ENCODE assay signal across 12 cellular contexts in genomic region chr22:27662359-27663030, GRCh38.
DNase-seq lines count a peak whose midpoint lies in the region; ATAC-seq and TF ChIP-seq lines count a peak whose summit lies in the region.
"Had no signal": no experiment of that assay in that cellular context is flagged by ENCODE, and none has a peak within 500 bp of the region (broad histone marks: within the 10 kb centered on the region; RNA-seq: fewer than 3 reads in every experiment).

No MANE protein-coding gene starts in this region.

- H3K4me3 ChIP-seq in Caco-2 (ENCODE audit: low read depth, low read length) (no peak overlapping the region), right atrium auricular region (no peak overlapping the region), trophoblast cell (ENCODE audit: low read depth, low read length) (no peak overlapping the region)
- H3K4me3 ChIP-seq: ascending aorta had no signal

- H4K12ac ChIP-seq in trophoblast cell (ENCODE audit: low read depth, low read length), result no peak overlapping the region

- peak overlapping the region; percentile 20 for H3K27ac Mint-ChIP-seq in Caco-2 (ENCODE audit: unreplicated experiment)

- no peak overlapping the region for H3K4me3 Mint-ChIP-seq in Caco-2 (ENCODE audit: unreplicated experiment)

- CTCF ChIA-PET in Caco-2 (lab: Charles Lee), result no interaction called here

- ATAC-seq in GM19035 (IDR thresholded peaks at IDR 0.05; ENCODE audit: unreplicated experiment), result no peak

- H3K4me1 Mint-ChIP-seq in Caco-2 (ENCODE audit: low read depth, unreplicated experiment), result peaks cover 22% of the 10 kb centered on the region

- no peak overlapping the region for H3K23ac ChIP-seq in trophoblast cell (ENCODE audit: low read length)

- no peak overlapping the region for H2AK5ac ChIP-seq in trophoblast cell (ENCODE audit: low read length)

- H4K91ac ChIP-seq in trophoblast cell (ENCODE audit: low read depth, low read length), result no peak overlapping the region

- no peak overlapping the region for H3K14ac ChIP-seq in trophoblast cell (ENCODE audit: low read length)

- TF ChIP-seq CTCF in Caco-2 (IDR thresholded peaks at IDR 0.05; ENCODE audit: insufficient read depth in 1 of 2, low read depth in 1 of 2, low read length in 1 of 2, severe bottlenecking in 1 of 2, unreplicated experiment in 1 of 2), result no peak
- no peak for TF ChIP-seq CTCF in right atrium auricular region (IDR thresholded peaks at IDR 0.05)

- H2BK5ac ChIP-seq in trophoblast cell (ENCODE audit: low read depth, low read length, poor library complexity), result no peak overlapping the region

- intact Hi-C loops in Caco-2 (cut with micrococcal nuclease; ENCODE audit: unreplicated experiment), result no loop called here

- no peak overlapping the region for H4K8ac ChIP-seq in trophoblast cell (ENCODE audit: low read depth, low read length)

- H2BK12ac ChIP-seq in trophoblast cell (ENCODE audit: low read length), result no peak overlapping the region

- H3K36me3 ChIP-seq in Caco-2 (ENCODE audit: control insufficient read depth, insufficient read depth, low read length), result no peaks in the 10 kb centered on the region
- H3K36me3 ChIP-seq in right atrium auricular region, result no peaks in the 10 kb centered on the region
- H3K36me3 ChIP-seq in trophoblast cell (ENCODE audit: control insufficient read depth in 1 of 2, insufficient read depth in 2 of 2, low read length in 2 of 2), result no peaks in the 10 kb centered on the region
- H3K36me3 ChIP-seq: ascending aorta had no signal

- no peak overlapping the region for H2BK120ac ChIP-seq in trophoblast cell (ENCODE audit: insufficient read depth, low read length, poor library complexity)

- H3K18ac ChIP-seq in trophoblast cell (ENCODE audit: low read length), result no peak overlapping the region

- H3K27ac ChIP-seq in cingulate gyrus (ENCODE audit: low read depth, low read length) (peak overlapping the region; percentile 39), right atrium auricular region (peak overlapping the region; percentile 85 to 92), trophoblast cell (ENCODE audit: low read depth, low read length) (no peak overlapping the region)
- H3K27ac ChIP-seq: epithelial cell of prostate had no signal

- no CpG with 5 or more reads among the region's 8 CpGs for WGBS in trophoblast cell (ENCODE audit: extremely low coverage, insufficient coverage, insufficient read length)

- H2AFZ ChIP-seq in trophoblast cell (ENCODE audit: insufficient read depth, low read length, poor library complexity), result peak overlapping the region; percentile 11

- no peak for DNase-seq in Caco-2
- peak; percentile 74 for DNase-seq in right atrium auricular region (ENCODE audit: low spot score)
- DNase-seq in trophoblast cell, result no peak
- DNase-seq in stimulated activated CD8-positive, alpha-beta memory T cell treated with anti-CD3 and anti-CD28 coated beads, Interleukin-4, amount 100 ng/mL, for 48 hours, result no peak
- no peak for DNase-seq in SKM-1 (lab: John Stamatoyannopoulos, UW; ENCODE audit: unreplicated experiment)
- DNase-seq in superior temporal gyrus (ENCODE audit: extremely low spot score), result no peak
- DNase-seq: activated T-cell treated with anti-CD3 and anti-CD28 coated beads for 4 hours, MM.1S had no signal

- H3K9me3 Mint-ChIP-seq in Caco-2 (ENCODE audit: unreplicated experiment), result peaks cover 10% of the 10 kb centered on the region

- peaks cover under 1% of the 10 kb centered on the region for H3K36me3 Mint-ChIP-seq in Caco-2 (ENCODE audit: insufficient read depth, unreplicated experiment)

- H3K9ac ChIP-seq in trophoblast cell (ENCODE audit: low read length), result no peak overlapping the region

- no peaks in the 10 kb centered on the region for H3K27me3 Mint-ChIP-seq in Caco-2 (ENCODE audit: insufficient read depth, unreplicated experiment)

- H3K79me2 ChIP-seq in trophoblast cell (ENCODE audit: control insufficient read depth, insufficient read depth, low read length, poor library complexity), result no peaks in the 10 kb centered on the region

- POLR2A ChIA-PET in Caco-2 (lab: Charles Lee), result no interaction called here

- no peak overlapping the region for H3K4me2 ChIP-seq in trophoblast cell (ENCODE audit: low read length)

- no TSS peak for BruUV-seq in Caco-2 (replicated peaks; lab: Mats Ljungman, UMichigan)

- H3K79me1 ChIP-seq in trophoblast cell (ENCODE audit: low read length), result no peaks in the 10 kb centered on the region

- no peaks in the 10 kb centered on the region for H3K27me3 ChIP-seq in Caco-2 (replicated peaks; ENCODE audit: control insufficient read depth, insufficient read depth, low read length)
- no peaks in the 10 kb centered on the region for H3K27me3 ChIP-seq in right atrium auricular region
- no peaks in the 10 kb centered on the region for H3K27me3 ChIP-seq in trophoblast cell (ENCODE audit: insufficient read depth, low read length)
- H3K27me3 ChIP-seq: ascending aorta had no signal

- H3K4me1 ChIP-seq in Caco-2, result peaks cover 26% of the 10 kb centered on the region
- H3K4me1 ChIP-seq in right atrium auricular region, result peaks cover 0 to 24% of the 10 kb centered on the region in 2 donors
- peaks cover 0 to 5% of the 10 kb centered on the region in 2 experiments for H3K4me1 ChIP-seq in trophoblast cell (ENCODE audit: control insufficient read depth in 1 of 2, insufficient read depth in 2 of 2, low read length in 2 of 2)

- no peak overlapping the region for H3K4ac ChIP-seq in trophoblast cell (ENCODE audit: low read depth, low read length)

- H3K9me3 ChIP-seq in Caco-2 (peaks cover 3% of the 10 kb centered on the region; the same call in 1 of the 2 replicates), right atrium auricular region (peaks cover 3 to 5% of the 10 kb centered on the region in 2 donors), trophoblast cell (ENCODE audit: insufficient read depth, low read depth, low read length) (no peaks in the 10 kb centered on the region)
- H3K9me3 ChIP-seq: ascending aorta had no signal
